ENCODE assay signal across 11 cellular contexts in the genomic region with DNA sequence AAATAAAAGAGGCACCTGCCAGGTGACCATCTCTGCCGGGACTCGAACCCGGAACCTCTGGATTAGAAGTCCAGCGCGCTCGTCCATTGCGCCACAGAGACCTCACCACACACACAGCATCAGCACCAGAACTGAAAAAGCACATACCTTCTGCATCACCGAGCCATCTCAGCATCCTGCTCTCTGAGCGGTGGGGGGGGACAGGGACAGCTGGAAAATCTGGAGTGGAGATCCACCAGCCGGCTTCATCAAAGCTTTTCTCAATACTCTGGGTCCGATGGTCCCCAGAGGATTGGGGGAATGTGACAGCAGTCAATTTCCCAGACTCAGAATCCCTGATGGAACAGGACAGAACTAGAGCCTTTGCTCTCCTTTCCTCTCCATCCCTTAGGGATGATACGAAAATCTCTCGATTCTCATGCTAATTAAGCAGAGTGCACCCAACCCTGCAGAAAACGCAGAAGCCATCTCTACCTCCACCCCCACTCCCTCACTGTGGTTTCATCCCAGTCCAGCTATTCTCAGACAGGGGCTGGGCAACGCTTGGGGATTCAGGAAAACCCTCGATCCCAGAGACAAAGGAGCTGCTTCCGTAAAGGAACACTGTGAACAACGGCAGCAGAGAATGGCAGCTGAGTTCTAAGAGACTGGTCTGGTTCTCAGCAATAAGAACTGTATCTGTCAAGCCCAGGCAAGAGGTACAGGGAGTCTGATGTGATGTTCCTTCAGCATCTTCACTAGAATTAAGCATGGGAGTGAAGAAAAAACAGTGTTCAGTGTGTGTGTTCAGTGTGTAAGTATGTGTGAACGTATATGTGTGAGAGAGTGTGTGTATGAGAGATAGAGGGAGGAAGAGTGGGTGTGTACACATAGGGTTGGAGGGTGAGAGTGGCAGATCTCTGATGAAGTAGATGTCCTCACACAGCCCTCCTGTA. TPM values are rescaled to one million over a fixed set of nuclear protein-coding genes. Genes with fewer than 3 reads are reported as not detected.
A peak's percentile ranks its signal among the peaks of the same experiment; 100 is the strongest.
DNase-seq lines count a peak whose midpoint lies in the region; ATAC-seq and TF ChIP-seq lines count a peak whose summit lies in the region.
"Had no signal": no experiment of that assay in that cellular context is flagged by ENCODE, and none has a peak within 500 bp of the region (broad histone marks: within the 10 kb centered on the region; RNA-seq: fewer than 3 reads in every experiment).

No MANE protein-coding gene starts in this region.

- intact Hi-C loops in CD8-positive, alpha-beta T cell (cut with DNase I, micrococcal nuclease), result no loop called here
- intact Hi-C loops in Right ventricle myocardium superior (cut with DNase I), result no loop called here

- ATAC-seq in CD8-positive, alpha-beta T cell, result no peak
- ATAC-seq in Right ventricle myocardium superior (ENCODE audit: poor library complexity), result no peak

- H3K27ac Mint-ChIP-seq in activated CD4-positive, alpha-beta T cell treated with anti-CD3 and anti-CD28 coated beads, Interleukin-2, amount 10 ng/mL, durations not matched to agents 7 days and 5 days, result no peak overlapping the region
- H3K27ac Mint-ChIP-seq in CD8-positive, alpha-beta T cell, result no peak overlapping the region

- peak overlapping the region; percentile 45 for H3K4me3 ChIP-seq in retinal pigment epithelial cell (ENCODE audit: low read length)
- H3K4me3 ChIP-seq in CD8-positive, alpha-beta T cell (ENCODE audit: low read depth, low read length), result no peak overlapping the region

- H3K4me1 ChIP-seq in CD8-positive, alpha-beta T cell (ENCODE audit: insufficient read depth, low read length), result no peaks in the 10 kb centered on the region

- no peak overlapping the region for H3K27ac ChIP-seq in CD8-positive, alpha-beta T cell (ENCODE audit: low read depth, low read length)
- H3K27ac ChIP-seq: C4-2B had no signal

- H3K9me3 ChIP-seq in CD8-positive, alpha-beta T cell (ENCODE audit: low read length), result no peaks in the 10 kb centered on the region

- no peaks in the 10 kb centered on the region for H3K36me3 Mint-ChIP-seq in activated CD4-positive, alpha-beta T cell treated with anti-CD3 and anti-CD28 coated beads, Interleukin-2, amount 10 ng/mL, durations not matched to agents 7 days and 5 days (ENCODE audit: low read depth)
- no peaks in the 10 kb centered on the region for H3K36me3 Mint-ChIP-seq in CD8-positive, alpha-beta T cell

- no peaks in the 10 kb centered on the region for H3K27me3 ChIP-seq in CD8-positive, alpha-beta T cell (ENCODE audit: insufficient read depth, low read length)

- no peaks in the 10 kb centered on the region for H3K4me1 Mint-ChIP-seq in activated CD4-positive, alpha-beta T cell treated with anti-CD3 and anti-CD28 coated beads, Interleukin-2, amount 10 ng/mL, durations not matched to agents 7 days and 5 days
- no peaks in the 10 kb centered on the region for H3K4me1 Mint-ChIP-seq in CD8-positive, alpha-beta T cell (ENCODE audit: low read depth)

- POLR2A ChIA-PET in activated CD4-positive, alpha-beta T cell treated with anti-CD3 and anti-CD28 coated beads, Interleukin-2, amount 10 ng/mL, durations not matched to agents 7 days and 5 days (lab: Charles Lee), result no interaction called here
- POLR2A ChIA-PET in CD8-positive, alpha-beta T cell (lab: Charles Lee), result no interaction called here

- peaks cover 22% of the 10 kb centered on the region for H3K27me3 Mint-ChIP-seq in activated CD4-positive, alpha-beta T cell treated with anti-CD3 and anti-CD28 coated beads, Interleukin-2, amount 10 ng/mL, durations not matched to agents 7 days and 5 days
- H3K27me3 Mint-ChIP-seq in CD8-positive, alpha-beta T cell (ENCODE audit: low read depth), result peaks cover 23% of the 10 kb centered on the region

- no peak overlapping the region for H3K4me3 Mint-ChIP-seq in activated CD4-positive, alpha-beta T cell treated with anti-CD3 and anti-CD28 coated beads, Interleukin-2, amount 10 ng/mL, durations not matched to agents 7 days and 5 days
- no peak overlapping the region for H3K4me3 Mint-ChIP-seq in CD8-positive, alpha-beta T cell

- TF ChIP-seq POLR2A in erythroblast (IDR thresholded peaks at IDR 0.05; ENCODE audit: low read length), result no peak

- DNase-seq in activated CD4-positive, alpha-beta T cell treated with anti-CD3 and anti-CD28 coated beads, Interleukin-2, amount 50 U/mL, for 48 hours, result peak; percentile 9 to 16
- DNase-seq in activated CD4-positive, alpha-beta T cell treated with anti-CD3 and anti-CD28 coated beads, Interleukin-2, amount 10 ng/mL, durations not matched to agents 7 days and 5 days, result no peak
- peak; percentile 78 for DNase-seq in NCI-H82 (lab: John Stamatoyannopoulos, UW)
- DNase-seq in erythroblast (lab: John Stamatoyannopoulos, UW), result peak; percentile 44 to 58
- DNase-seq in retinal pigment epithelial cell (ENCODE audit: low read depth), result no peak
- DNase-seq in effector CD4-positive, alpha-beta T cell, result no peak
- no peak for DNase-seq in CD8-positive, alpha-beta T cell
- DNase-seq in Right ventricle myocardium superior, result no peak
- DNase-seq: foreskin melanocyte had no signal

- no peaks in the 10 kb centered on the region for H3K9me3 Mint-ChIP-seq in activated CD4-positive, alpha-beta T cell treated with anti-CD3 and anti-CD28 coated beads, Interleukin-2, amount 10 ng/mL, durations not matched to agents 7 days and 5 days
- H3K9me3 Mint-ChIP-seq in CD8-positive, alpha-beta T cell, result no peaks in the 10 kb centered on the region

- CTCF ChIA-PET in activated CD4-positive, alpha-beta T cell treated with anti-CD3 and anti-CD28 coated beads, Interleukin-2, amount 10 ng/mL, durations not matched to agents 7 days and 5 days (lab: Charles Lee), result no interaction called here
- CTCF ChIA-PET in CD8-positive, alpha-beta T cell (lab: Charles Lee), result interaction anchor here (0.9 to 1.6 kb wide), 2 partner anchors 10 to 18 kb away, joined by 3 to 5 read pairs; no protein-coding TSS in a partner anchor

- H3K36me3 ChIP-seq in CD8-positive, alpha-beta T cell (ENCODE audit: insufficient read depth, low read length), result no peaks in the 10 kb centered on the region

- TF ChIP-seq CTCF in retinal pigment epithelial cell (conservative IDR thresholded peaks at IDR 0.05; ENCODE audit: low read depth, low read length), result no peak
- TF ChIP-seq CTCF in CD8-positive, alpha-beta T cell (IDR thresholded peaks at IDR 0.05), result no peak

RNA-seq across cellular contexts. Expression of a gene that starts 29.6 kb away (rescaled TPM):
- total RNA-seq in activated CD4-positive, alpha-beta T cell treated with anti-CD3 and anti-CD28 coated beads, Interleukin-2, amount 10 ng/mL, durations not matched to agents 7 days and 5 days, result not detected
- not detected for total RNA-seq in CD8-positive, alpha-beta T cell
- total RNA-seq in Right ventricle myocardium superior, result 5.3 TPM
- total RNA-seq: activated CD8-positive, alpha-beta memory T cell treated with anti-CD3 and anti-CD28 coated beads for 36 hours had no signal

Comparison
In these comparisons a context has a peak if more than half of its experiments do, and no peak if none do; other contexts are left out.
1. DNase-seq: peak in activated CD4-positive, alpha-beta T cell treated with anti-CD3 and anti-CD28 coated beads, Interleukin-2, amount 50 U/mL, for 48 hours (2 of 2), NCI-H82 (single experiment) and erythroblast (2 of 2); none in activated CD4-positive, alpha-beta T cell treated with anti-CD3 and anti-CD28 coated beads, Interleukin-2, amount 10 ng/mL, durations not matched to agents 7 days and 5 days (single experiment), retinal pigment epithelial cell (single experiment), effector CD4-positive, alpha-beta T cell (single experiment), CD8-positive, alpha-beta T cell (0 of 7) and Right ventricle myocardium superior (single experiment).